ENCODE assay signal across 11 cellular contexts in genomic region chr17:1484060-1484535, GRCh38. TPM values are rescaled to one million over a fixed set of nuclear protein-coding genes. Genes with fewer than 3 reads are reported as not detected.
DNase-seq lines count a peak whose midpoint lies in the region; ATAC-seq and TF ChIP-seq lines count a peak whose summit lies in the region.
"Had no signal": no experiment of that assay in that cellular context is flagged by ENCODE, and none has a peak within 500 bp of the region (broad histone marks: within the 10 kb centered on the region; RNA-seq: fewer than 3 reads in every experiment).

No MANE protein-coding gene starts in this region.

- intact Hi-C loops in CD4-positive, alpha-beta T cell (cut with DNase I, micrococcal nuclease), result no loop called here
- intact Hi-C loops in OCI-LY7 (cut with micrococcal nuclease; ENCODE audit: unreplicated experiment) (loop anchor here (1.0 to 2.0 kb wide), 3 partner anchors 21 to 119 kb away; no protein-coding TSS in a partner anchor), head of caudate nucleus (cut with DNase I) (no loop called here)

- H3K4me3 Mint-ChIP-seq in CD4-positive, alpha-beta T cell, result peak overlapping the region; percentile 92

- BruUV-seq in OCI-LY7 (replicated peaks; lab: Mats Ljungman, UMichigan), result no TSS peak

- DNase-seq in CD4-positive, alpha-beta T cell, result no peak
- DNase-seq in OCI-LY7 (ENCODE audit: low spot score) (no peak), epithelial cell of proximal tubule (ENCODE audit: low read depth) (no peak), NCI-H446 treated with DMSO at 0.1 percent for 48 hours (lab: John Stamatoyannopoulos, UW) (no peak), NCI-H2227 (lab: John Stamatoyannopoulos, UW; ENCODE audit: unreplicated experiment) (no peak), head of caudate nucleus (no peak)
- no peak for DNase-seq in activated CD4-positive, CD25-positive, alpha-beta regulatory T cell (lab: John Stamatoyannopoulos, UW)
- DNase-seq: caudate nucleus; stimulated activated CD4-positive, alpha-beta T cell treated with anti-CD3 and anti-CD28 coated beads, Interleukin-1b, Interleukin-23, amount 100 ng/mL, for 48 hours had no signal

- H3K36me3 ChIP-seq in OCI-LY7 (ENCODE audit: insufficient read depth, low read length) (peaks cover 20% of the 10 kb centered on the region), parathyroid adenoma (ENCODE audit: control insufficient read depth, insufficient read depth, low read length) (no peaks in the 10 kb centered on the region)

- no peaks in the 10 kb centered on the region for H3K27me3 ChIP-seq in CD4-positive, alpha-beta T cell (ENCODE audit: control insufficient read depth, insufficient read depth, low read length)
- H3K27me3 ChIP-seq in parathyroid adenoma (ENCODE audit: control insufficient read depth, insufficient read depth, low read length), result no peaks in the 10 kb centered on the region

- H3K27me3 Mint-ChIP-seq in CD4-positive, alpha-beta T cell, result no peaks in the 10 kb centered on the region

- H3K4me3 ChIP-seq in OCI-LY7 (ENCODE audit: low read depth, low read length, poor library complexity, severe bottlenecking), result no peak overlapping the region
- H3K4me3 ChIP-seq in epithelial cell of proximal tubule (ENCODE audit: low read depth, low read length), result peak overlapping the region; percentile 80
- H3K4me3 ChIP-seq in parathyroid adenoma (ENCODE audit: low read depth, low read length), result no peak overlapping the region

- no peaks in the 10 kb centered on the region for H4K20me1 ChIP-seq in OCI-LY7 (ENCODE audit: insufficient read depth, low read length)

- peaks cover 26% of the 10 kb centered on the region for H3K4me1 Mint-ChIP-seq in CD4-positive, alpha-beta T cell (ENCODE audit: low read depth)

- H2AFZ ChIP-seq in OCI-LY7 (ENCODE audit: low read length) (no peak overlapping the region), parathyroid adenoma (no peak overlapping the region)

- H3K27ac Mint-ChIP-seq in CD4-positive, alpha-beta T cell, result peak overlapping the region; percentile 84

- peak overlapping the region; percentile 85; the same call in 1 of the 2 replicates for H3K4me2 ChIP-seq in OCI-LY7 (ENCODE audit: low read length)
- H3K4me2 ChIP-seq in parathyroid adenoma (ENCODE audit: low read length), result peak overlapping the region; percentile 19

- no peaks in the 10 kb centered on the region for H3K36me3 Mint-ChIP-seq in CD4-positive, alpha-beta T cell (ENCODE audit: low read depth)

- H3K27ac ChIP-seq in CD4-positive, alpha-beta T cell (ENCODE audit: low read depth, low read length), result peak overlapping the region; percentile 25
- H3K27ac ChIP-seq in OCI-LY7 (ENCODE audit: low read depth, low read length, poor library complexity, severe bottlenecking) (no peak overlapping the region), parathyroid adenoma (no peak overlapping the region)
- H3K27ac ChIP-seq: HL-60 had no signal

- no peak overlapping the region for H3K9ac ChIP-seq in parathyroid adenoma

- CTCF ChIA-PET in CD4-positive, alpha-beta T cell (lab: Charles Lee), result interaction anchor here (0.9 to 1.2 kb wide), 3 partner anchors 25 to 104 kb away, joined by 3 to 5 read pairs (median 3); partner anchors contain the start of gene INPP5K
- CTCF ChIA-PET in OCI-LY7 (lab: Charles Lee; ENCODE audit: unreplicated experiment), result no interaction called here

- no peak for TF ChIP-seq CTCF in CD4-positive, alpha-beta T cell (IDR thresholded peaks at IDR 0.05)
- TF ChIP-seq CTCF in OCI-LY7 (conservative IDR thresholded peaks at IDR 0.05; ENCODE audit: low read length) (no peak), epithelial cell of proximal tubule (conservative IDR thresholded peaks at IDR 0.05; ENCODE audit: low read depth, low read length) (no peak), parathyroid adenoma (IDR thresholded peaks at IDR 0.05) (no peak)

- no peak for ATAC-seq in CD4-positive, alpha-beta T cell (ENCODE audit: poor library complexity)

- no peaks in the 10 kb centered on the region for H3K9me3 ChIP-seq in CD4-positive, alpha-beta T cell (ENCODE audit: control insufficient read depth, low read length)
- H3K9me3 ChIP-seq in OCI-LY7 (ENCODE audit: low read length) (no peaks in the 10 kb centered on the region), parathyroid adenoma (ENCODE audit: control insufficient read depth, low read length) (no peaks in the 10 kb centered on the region)

- no peaks in the 10 kb centered on the region for H3K9me2 ChIP-seq in OCI-LY7 (ENCODE audit: insufficient read depth, low read length)

- no peaks in the 10 kb centered on the region for H3K9me3 Mint-ChIP-seq in CD4-positive, alpha-beta T cell

- H3K4me1 ChIP-seq in OCI-LY7 (ENCODE audit: insufficient read depth, low read length, poor library complexity, severe bottlenecking) (peaks cover 39% of the 10 kb centered on the region), parathyroid adenoma (peaks cover 7% of the 10 kb centered on the region)

- H3K79me2 ChIP-seq in OCI-LY7 (ENCODE audit: insufficient read depth, low read depth, low read length) (no peaks in the 10 kb centered on the region), parathyroid adenoma (no peaks in the 10 kb centered on the region)

- POLR2A ChIA-PET in CD4-positive, alpha-beta T cell (lab: Charles Lee), result interaction anchor here (1.0 to 1.2 kb wide), 2 partner anchors 21 to 22 kb away, joined by 3 to 5 read pairs; no protein-coding TSS in a partner anchor
- POLR2A ChIA-PET in OCI-LY7 (lab: Charles Lee), result no interaction called here

RNA-seq across cellular contexts. Expression of gene MYO1C, which starts 8.4 kb away (rescaled TPM):
- 10 to 100 TPM; 21.0 to 24.7 TPM for total RNA-seq in CD4-positive, alpha-beta T cell
- 16.1 and 17.2 TPM in 2 replicates for total RNA-seq in OCI-LY7 (2014; rRNA removed; shearing (Covaris generic))
- total RNA-seq in OCI-LY7 (2022), result 70.5 and 74.4 TPM in 2 replicates
- 94.7 and 120 TPM in 2 replicates for total RNA-seq in epithelial cell of proximal tubule

RNA-seq across cellular contexts. Expression of gene CRK, which starts 28.1 kb away (rescaled TPM):
- total RNA-seq in CD4-positive, alpha-beta T cell, result 10 to 100 TPM; 13.6 to 14.5 TPM
- 30.5 and 32.0 TPM in 2 replicates for total RNA-seq in OCI-LY7 (2014; rRNA removed; shearing (Covaris generic))
- total RNA-seq in OCI-LY7 (2022) (30.4 TPM in 2 replicates), epithelial cell of proximal tubule (57.1 and 82.8 TPM in 2 replicates)

RNA-seq across cellular contexts. Expression of gene INPP5K, which starts 32.3 kb away (rescaled TPM):
- 100 to 1,000 TPM; 199 to 207 TPM for total RNA-seq in CD4-positive, alpha-beta T cell
- total RNA-seq in OCI-LY7 (2014; rRNA removed; shearing (Covaris generic)), result 23.4 and 28.8 TPM in 2 replicates
- total RNA-seq in OCI-LY7 (2022) (40.7 and 47.0 TPM in 2 replicates), epithelial cell of proximal tubule (10.7 and 27.3 TPM in 2 replicates)
